ENCODE assay signal across 7 cellular contexts in genomic region chr12:111451649-111452129, GRCh38. TPM values are rescaled to one million over a fixed set of nuclear protein-coding genes. Genes with fewer than 3 reads are reported as not detected.
DNase-seq lines count a peak whose midpoint lies in the region; FAIRE-seq and TF ChIP-seq lines count a peak whose summit lies in the region.

No MANE protein-coding gene starts in this region.

- H3K36me3 ChIP-seq in DOHH2 (ENCODE audit: control insufficient read depth, low read length) (peaks cover 79% of the 10 kb centered on the region), Karpas-422 (ENCODE audit: insufficient read depth, low read length) (peaks cover 43% of the 10 kb centered on the region; the same call in 1 of the 2 replicates)

- no peaks in the 10 kb centered on the region for H3K27me3 Mint-ChIP-seq in T-helper 2 cell treated with Interferon-gamma antibody and Interleukin-4, amounts not matched to agents 5 μg/mL and 100 μg/mL, for 36 hours (ENCODE audit: low read depth)

- H3K4me3 ChIP-seq in DOHH2 (ENCODE audit: low read length) (no peak overlapping the region), Karpas-422 (ENCODE audit: low read length) (no peak overlapping the region)

- H3K9me3 ChIP-seq in DOHH2 (ENCODE audit: control insufficient read depth, insufficient read depth, low read length) = no peaks in the 10 kb centered on the region
- no peaks in the 10 kb centered on the region for H3K9me3 ChIP-seq in Karpas-422 (ENCODE audit: low read length)

- H4K20me1 ChIP-seq in DOHH2 (ENCODE audit: control insufficient read depth, insufficient read depth, low read depth, low read length) (peaks cover 5% of the 10 kb centered on the region; the same call in 1 of the 2 replicates), Karpas-422 (ENCODE audit: insufficient read depth, low read depth, low read length) (peaks cover 4% of the 10 kb centered on the region; the same call in 1 of the 2 replicates)

- no peak for FAIRE-seq in H54 (lab: Jason Lieb, UNC)

- TF ChIP-seq POLR2A in H54 (IDR thresholded peaks at IDR 0.05; ENCODE audit: low read depth, low read length) = no peak

- H2AFZ ChIP-seq in Karpas-422 (ENCODE audit: low read length) = no peak overlapping the region

- H3K79me2 ChIP-seq in DOHH2 (ENCODE audit: control insufficient read depth, low read length) (no peaks in the 10 kb centered on the region), Karpas-422 (ENCODE audit: low read length) (peaks cover 21% of the 10 kb centered on the region)

- DNase-seq in Karpas-422 (peak; percentile 82), RPMI7951 (ENCODE audit: low read depth) (peak; percentile 67), dermis blood vessel endothelial cell (peak; percentile 76), mucosa of gallbladder (ENCODE audit: low spot score) (peak; percentile 14), H54 (ENCODE audit: insufficient read length, low spot score) (no peak)
- no peak for DNase-seq in T-helper 2 cell treated with Interferon-gamma antibody and Interleukin-4, amounts not matched to agents 5 μg/mL and 100 μg/mL, for 36 hours (ENCODE audit: low spot score)

- no peaks in the 10 kb centered on the region for H3K4me1 ChIP-seq in DOHH2 (ENCODE audit: control insufficient read depth, low read length)
- H3K4me1 ChIP-seq in Karpas-422 (ENCODE audit: low read length) = peaks cover 30% of the 10 kb centered on the region

- peaks cover 21% of the 10 kb centered on the region for H3F3A ChIP-seq in DOHH2 (ENCODE audit: control insufficient read depth, insufficient read depth)

- H3K9ac ChIP-seq in Karpas-422 (ENCODE audit: low read length) = no peak overlapping the region

- no peak overlapping the region for H3K4me3 Mint-ChIP-seq in T-helper 2 cell treated with Interferon-gamma antibody and Interleukin-4, amounts not matched to agents 5 μg/mL and 100 μg/mL, for 36 hours

- no peak overlapping the region for H3K27ac Mint-ChIP-seq in T-helper 2 cell treated with Interferon-gamma antibody and Interleukin-4, amounts not matched to agents 5 μg/mL and 100 μg/mL, for 36 hours

- no peaks in the 10 kb centered on the region for H3K9me2 ChIP-seq in DOHH2 (replicated peaks; ENCODE audit: control insufficient read depth, low read length)
- H3K9me2 ChIP-seq in Karpas-422 (replicated peaks; ENCODE audit: insufficient read depth, low read length) = no peaks in the 10 kb centered on the region

- H3K27me3 ChIP-seq in DOHH2 (ENCODE audit: control insufficient read depth, low read length) (no peaks in the 10 kb centered on the region), Karpas-422 (ENCODE audit: low read length) (no peaks in the 10 kb centered on the region)

- no peak overlapping the region for H3K4me2 ChIP-seq in DOHH2 (ENCODE audit: low read length)
- H3K4me2 ChIP-seq in Karpas-422 (ENCODE audit: low read depth, low read length, poor library complexity, severe bottlenecking) = no peak overlapping the region

- TF ChIP-seq CTCF in DOHH2 (IDR thresholded peaks at IDR 0.05; ENCODE audit: low read depth, low read length, poor library complexity, severe bottlenecking) = peak; percentile 91

- no peaks in the 10 kb centered on the region for H3K9me3 Mint-ChIP-seq in T-helper 2 cell treated with Interferon-gamma antibody and Interleukin-4, amounts not matched to agents 5 μg/mL and 100 μg/mL, for 36 hours

- no peak overlapping the region for H3K27ac ChIP-seq in DOHH2 (ENCODE audit: low read depth, low read length)
- H3K27ac ChIP-seq in Karpas-422 (ENCODE audit: low read length) = no peak overlapping the region

- peaks cover 43% of the 10 kb centered on the region for H3K4me1 Mint-ChIP-seq in T-helper 2 cell treated with Interferon-gamma antibody and Interleukin-4, amounts not matched to agents 5 μg/mL and 100 μg/mL, for 36 hours (ENCODE audit: low read depth)

- H3K36me3 Mint-ChIP-seq in T-helper 2 cell treated with Interferon-gamma antibody and Interleukin-4, amounts not matched to agents 5 μg/mL and 100 μg/mL, for 36 hours (ENCODE audit: low read depth) = peaks cover 68% of the 10 kb centered on the region

RNA-seq across cellular contexts. Expression of gene SH2B3, which starts 46.0 kb away (rescaled TPM):
- total RNA-seq in Karpas-422 (2014; rRNA removed; shearing (Covaris generic); ENCODE audit: low replicate concordance) = 16.7 and 20.8 TPM in 2 replicates
- 99.7 and 105 TPM in 2 replicates for total RNA-seq in RPMI7951 (2014; rRNA removed; shearing (Covaris generic))
- total RNA-seq in dermis blood vessel endothelial cell (93.6 and 111 TPM in 2 replicates), mucosa of gallbladder (21.8 TPM)

Comparison
In these comparisons a context has a peak if more than half of its experiments do, and no peak if none do; other contexts are left out.
1. DNase-seq: peak in Karpas-422 (single experiment), RPMI7951 (single experiment), dermis blood vessel endothelial cell (single experiment) and mucosa of gallbladder (single experiment); none in T-helper 2 cell treated with Interferon-gamma antibody and Interleukin-4, amounts not matched to agents 5 μg/mL and 100 μg/mL, for 36 hours (single experiment) and H54 (single experiment).